8 cellular contexts compared by ENCODE assay signal in genomic region chr19:38899447-38900219, GRCh38. TPM values are rescaled to one million over a fixed set of nuclear protein-coding genes. Genes with fewer than 3 reads are reported as not detected.
DNase-seq lines count a peak whose midpoint lies in the region; ATAC-seq and TF ChIP-seq lines count a peak whose summit lies in the region.

Gene NFKBIB, plus strand, starts transcription at chr19:38899969. Its CDS starts 64 bp downstream, at chr19:38900033.
Gene SIRT2, minus strand, starts transcription at chr19:38899618. Its CDS starts 97 bp downstream, at chr19:38899521.

- ATAC-seq in GM23338 (peak; percentile 95), naive B cell (ENCODE audit: low read depth in 2 of 2) (peak; percentile 84 to 85)
- ATAC-seq in stimulated activated memory B cell treated with anti-CD40 and anti-IgM and Interleukin-4, amounts not matched to agents 10 μg/mL and 1 μg/mL and 100 μg/mL, for 72 hours: peak; percentile 98

- H3K27ac ChIP-seq in DOHH2 (ENCODE audit: low read depth, low read length): peak within 1 kb of the TSS; percentile 30
- 0 out of 2 replicates have a peak within 1 kb of the TSS, but pooled peaks have one; percentile 29 for H3K27ac ChIP-seq in GM23338 (ENCODE audit: low read depth)

- peaks cover 12% of the 10 kb centered on the region for H3K36me3 ChIP-seq in DOHH2 (ENCODE audit: control insufficient read depth, low read length)
- no peaks in the 10 kb centered on the region for H3K36me3 ChIP-seq in GM23338 (ENCODE audit: insufficient read depth)

- H3K9me3 ChIP-seq in DOHH2 (ENCODE audit: control insufficient read depth, insufficient read depth, low read length): peaks cover 5% of the 10 kb centered on the region

- H3K79me2 ChIP-seq in DOHH2 (ENCODE audit: control insufficient read depth, low read length) (peaks cover 38% of the 10 kb centered on the region), GM23338 (replicated peaks; ENCODE audit: insufficient read depth) (peaks cover 23% of the 10 kb centered on the region)

- no peaks in the 10 kb centered on the region for H3K9me2 ChIP-seq in DOHH2 (replicated peaks; ENCODE audit: control insufficient read depth, low read length)
- no peaks in the 10 kb centered on the region for H3K9me2 ChIP-seq in GM23338 (ENCODE audit: insufficient read depth)

- H3K9me3 Mint-ChIP-seq in GM23338 (peaks cover 3% of the 10 kb centered on the region; the same call in 2 of the 3 replicates), naive B cell (no peaks in the 10 kb centered on the region)
- H3K9me3 Mint-ChIP-seq in stimulated activated memory B cell treated with anti-CD40 and anti-IgM and Interleukin-4, amounts not matched to agents 10 μg/mL and 1 μg/mL and 100 μg/mL, for 72 hours: no peaks in the 10 kb centered on the region

- H3K27me3 Mint-ChIP-seq in GM23338 (ENCODE audit: insufficient read depth, low read depth, poor library complexity) (peaks cover 13% of the 10 kb centered on the region), naive B cell (no peaks in the 10 kb centered on the region)
- no peaks in the 10 kb centered on the region for H3K27me3 Mint-ChIP-seq in stimulated activated memory B cell treated with anti-CD40 and anti-IgM and Interleukin-4, amounts not matched to agents 10 μg/mL and 1 μg/mL and 100 μg/mL, for 72 hours

- H2AFZ ChIP-seq in GM23338: peak within 1 kb of the TSS; percentile 99

- H3K4me2 ChIP-seq in DOHH2 (ENCODE audit: low read length): peak within 1 kb of the TSS; percentile 88
- peak within 1 kb of the TSS; percentile 81 for H3K4me2 ChIP-seq in GM23338

- H3K27ac Mint-ChIP-seq in GM23338 (peak within 1 kb of the TSS; percentile 93), naive B cell (peak within 1 kb of the TSS; percentile 95 to 100 (median 98))
- peak within 1 kb of the TSS; percentile 88 for H3K27ac Mint-ChIP-seq in stimulated activated memory B cell treated with anti-CD40 and anti-IgM and Interleukin-4, amounts not matched to agents 10 μg/mL and 1 μg/mL and 100 μg/mL, for 72 hours

- H3F3A ChIP-seq in DOHH2 (ENCODE audit: control insufficient read depth, insufficient read depth) (no peaks in the 10 kb centered on the region), GM23338 (replicated peaks; ENCODE audit: low read depth) (no peaks in the 10 kb centered on the region)

- H3K4me1 Mint-ChIP-seq in GM23338 (peaks cover 11% of the 10 kb centered on the region), naive B cell (peaks cover 41 to 60% (median 54%) of the 10 kb centered on the region in 3 donors)
- H3K4me1 Mint-ChIP-seq in stimulated activated memory B cell treated with anti-CD40 and anti-IgM and Interleukin-4, amounts not matched to agents 10 μg/mL and 1 μg/mL and 100 μg/mL, for 72 hours: peaks cover 58% of the 10 kb centered on the region

- DNase-seq in GM23338 (ENCODE audit: low spot score) (peak; percentile 100), LHCN-M2 (ENCODE audit: low read depth) (peak; percentile 100), RPMI8226 (peak; percentile 98), fibroblast of gingiva (ENCODE audit: low read depth) (peak; percentile 99), naive B cell (peak; percentile 99)
- DNase-seq in activated T-helper 1 cell treated with anti-CD3 and anti-CD28 coated beads, Interleukin-2, amount 50 U/mL, for 16 hours (ENCODE audit: low read depth in 1 of 2, low spot score in 1 of 2): peak; percentile 95 to 98

- peak; percentile 11 for TF ChIP-seq CTCF in DOHH2 (IDR thresholded peaks at IDR 0.05; ENCODE audit: low read depth, low read length, poor library complexity, severe bottlenecking)
- no peak for TF ChIP-seq CTCF in GM23338 (conservative IDR thresholded peaks at IDR 0.05; ENCODE audit: low read depth in 2 of 2)

- H3K4me1 ChIP-seq in DOHH2 (ENCODE audit: control insufficient read depth, low read length): peaks cover 20% of the 10 kb centered on the region
- peaks cover 14% of the 10 kb centered on the region for H3K4me1 ChIP-seq in GM23338 (ENCODE audit: insufficient read depth)

- H3K36me3 Mint-ChIP-seq in GM23338 (ENCODE audit: low read depth) (peaks cover 3% of the 10 kb centered on the region; the same call in 2 of the 3 replicates), naive B cell (peaks cover 6 to 7% of the 10 kb centered on the region in 2 donors)
- peaks cover 21% of the 10 kb centered on the region for H3K36me3 Mint-ChIP-seq in stimulated activated memory B cell treated with anti-CD40 and anti-IgM and Interleukin-4, amounts not matched to agents 10 μg/mL and 1 μg/mL and 100 μg/mL, for 72 hours

- H3K27me3 ChIP-seq in DOHH2 (ENCODE audit: control insufficient read depth, low read length): no peaks in the 10 kb centered on the region
- H3K27me3 ChIP-seq in GM23338 (ENCODE audit: insufficient read depth): peaks cover 11% of the 10 kb centered on the region

- peak within 1 kb of the TSS; percentile 93 for H3K4me3 ChIP-seq in DOHH2 (ENCODE audit: low read length)
- peak within 1 kb of the TSS; percentile 68 for H3K4me3 ChIP-seq in GM23338

- H4K20me1 ChIP-seq in DOHH2 (ENCODE audit: control insufficient read depth, insufficient read depth, low read depth, low read length) (no peaks in the 10 kb centered on the region), GM23338 (replicated peaks; ENCODE audit: insufficient read depth) (no peaks in the 10 kb centered on the region)

- peak within 1 kb of the TSS; percentile 87 for H3K4me3 Mint-ChIP-seq in GM23338
- peak within 1 kb of the TSS; percentile 89 to 100 (median 96) for H3K4me3 Mint-ChIP-seq in naive B cell
- peak within 1 kb of the TSS; percentile 94 for H3K4me3 Mint-ChIP-seq in stimulated activated memory B cell treated with anti-CD40 and anti-IgM and Interleukin-4, amounts not matched to agents 10 μg/mL and 1 μg/mL and 100 μg/mL, for 72 hours

TF ChIP-seq in GM23338, 12 proteins besides CTCF, POLR2A, EP300 and RAD21 (continues in another document):
- TF ChIP-seq CREB1 (CRISPR knock-in tag; IDR thresholded peaks at IDR 0.05; ENCODE audit: low read depth) (peak; percentile 95), ZNF114 (CRISPR knock-in tag; IDR thresholded peaks at IDR 0.05) (no peak), JUNB (IDR thresholded peaks at IDR 0.05; ENCODE audit: unreplicated experiment) (no peak), EZH2phosphoT487 (IDR thresholded peaks at IDR 0.05; ENCODE audit: unreplicated experiment) (no peak), STAT1 (IDR thresholded peaks at IDR 0.05; ENCODE audit: unreplicated experiment) (no peak)

RNA-seq across cellular contexts. Expression of gene NFKBIB, which starts in this region (rescaled TPM):
- total RNA-seq in GM23338 (2014; rRNA removed; shearing (Covaris generic)): 37.0 and 39.6 TPM in 2 replicates
- polyA plus RNA-seq in GM23338 (2016; fragmentation: Nextera tagmentation; extraction: Ambion mirVana) (37.7 and 39.5 TPM in 2 replicates), naive B cell (ENCODE audit: low read depth in 6 of 6) (10 to 100 TPM in 5 of 6 donors, 1 to 10 TPM in 1; 6.9 to 16.9 (median 12.1) TPM)
- 20.3 and 21.8 TPM in 2 replicates for total RNA-seq in LHCN-M2 (2014; rRNA removed)
- polyA plus RNA-seq in LHCN-M2 (2012): 18.6 TPM

RNA-seq across cellular contexts. Expression of gene SIRT2, which starts in this region (rescaled TPM):
- total RNA-seq in GM23338 (2014; rRNA removed; shearing (Covaris generic)): 8.2 and 8.4 TPM in 2 replicates
- 2.7 and 3.4 TPM in 2 replicates for polyA plus RNA-seq in GM23338 (2016; fragmentation: Nextera tagmentation; extraction: Ambion mirVana)
- total RNA-seq in LHCN-M2 (2014; rRNA removed): 64.6 and 73.2 TPM in 2 replicates
- 62.7 TPM for polyA plus RNA-seq in LHCN-M2 (2012)
- polyA plus RNA-seq in naive B cell (ENCODE audit: low read depth in 6 of 6): 10 to 100 TPM; 43.2 to 64.9 (median 54.4) TPM

Comparison
In these comparisons a context has a peak if more than half of its experiments do, and no peak if none do; other contexts are left out.
1. Peak in every context shown above with its lines: DNase-seq, ATAC-seq, H3K4me3 ChIP-seq and H3K27ac ChIP-seq.
2. RNA of gene SIRT2 (polyA plus RNA-seq): 43.2 to 64.9 TPM in naive B cell; 2.7 to 3.4 TPM in GM23338; every median in the first group is over 10 times any median in the second.